In genomic region chr1:46342084-46342656, GRCh38 we compare ENCODE assay signal across 8 cellular contexts. TPM values are rescaled to one million over a fixed set of nuclear protein-coding genes. Genes with fewer than 3 reads are reported as not detected.
DNase-seq lines count a peak whose midpoint lies in the region; ATAC-seq and TF ChIP-seq lines count a peak whose summit lies in the region.

No MANE protein-coding gene starts in this region.

- peaks cover 5 to 6% of the 10 kb centered on the region in 2 donors for H3K4me1 ChIP-seq in breast epithelium
- no peaks in the 10 kb centered on the region for H3K4me1 ChIP-seq in neural progenitor cell

- no peaks in the 10 kb centered on the region for H4K20me1 ChIP-seq in neural progenitor cell (ENCODE audit: low read depth)

- H3K9me3 ChIP-seq in breast epithelium, result no peaks in the 10 kb centered on the region
- no peaks in the 10 kb centered on the region for H3K9me3 ChIP-seq in neural progenitor cell (ENCODE audit: low read depth)

- H3K27ac Mint-ChIP-seq in neural progenitor cell, result peak overlapping the region; percentile 87

- peaks cover 2% of the 10 kb centered on the region for H3K9me3 Mint-ChIP-seq in neural progenitor cell

- ATAC-seq in GM21367 (IDR thresholded peaks at IDR 0.05; ENCODE audit: unreplicated experiment), result no peak

- H3K4me3 ChIP-seq in LNCaP clone FGC (ENCODE audit: low read depth, low read length), result peak overlapping the region; percentile 67
- H3K4me3 ChIP-seq in breast epithelium, result peak overlapping the region in 1 of 3 donors; percentile 85
- no peak overlapping the region for H3K4me3 ChIP-seq in neural progenitor cell

- H3K36me3 Mint-ChIP-seq in neural progenitor cell, result peaks cover 11% of the 10 kb centered on the region

- H3K27me3 ChIP-seq in breast epithelium (no peaks in the 10 kb centered on the region), neural progenitor cell (no peaks in the 10 kb centered on the region)

- H3K4me1 Mint-ChIP-seq in neural progenitor cell, result peaks cover 29% of the 10 kb centered on the region

- H3K36me3 ChIP-seq in breast epithelium (peaks cover 3% of the 10 kb centered on the region), neural progenitor cell (no peaks in the 10 kb centered on the region)

- no peak for TF ChIP-seq POLR2A in breast epithelium (IDR thresholded peaks at IDR 0.05)

- H3K9ac ChIP-seq in neural progenitor cell, result no peak overlapping the region

- intact Hi-C loops in breast epithelium (cut with DNase I; ENCODE audit: low total_unique reads), result no loop called here
- intact Hi-C loops in posterior cingulate gyrus (cut with DNase I), result loop anchor here (5.0 kb wide), 1 partner anchor 50 kb away; the partner anchor contains the start of gene FAAH

- no peak overlapping the region for H2AFZ ChIP-seq in neural progenitor cell (replicated peaks)

- DNase-seq in DMS 273 (lab: John Stamatoyannopoulos, UW; ENCODE audit: unreplicated experiment) (peak; percentile 51), DMS 273 treated with DMSO at 0.1 percent for 48 hours (lab: John Stamatoyannopoulos, UW) (no peak), LNCaP clone FGC (ENCODE audit: low read depth) (no peak), breast epithelium (ENCODE audit: low spot score in 2 of 2) (no peak), neural progenitor cell (ENCODE audit: low spot score) (peak; percentile 15), posterior cingulate gyrus (no peak), SKM-1 treated with dmso at 0.1 percent for 144 hours (lab: John Stamatoyannopoulos, UW; ENCODE audit: unreplicated experiment) (no peak)

- no peaks in the 10 kb centered on the region for H3K79me2 ChIP-seq in neural progenitor cell (ENCODE audit: low read depth)

- H3K4me3 Mint-ChIP-seq in neural progenitor cell, result peak overlapping the region; percentile 100

- peaks cover 33% of the 10 kb centered on the region for H3F3A ChIP-seq in neural progenitor cell (ENCODE audit: low read depth)

- peaks cover 8% of the 10 kb centered on the region for H3K27me3 Mint-ChIP-seq in neural progenitor cell (ENCODE audit: insufficient read depth, low read depth)

- peak overlapping the region; percentile 98 to 99 for H3K27ac ChIP-seq in breast epithelium
- H3K27ac ChIP-seq in neural progenitor cell, result no peak overlapping the region

- no peak for TF ChIP-seq CTCF in LNCaP clone FGC (IDR thresholded peaks at IDR 0.05; ENCODE audit: control insufficient read depth, extremely low read depth, insufficient read depth)
- no peak for TF ChIP-seq CTCF in breast epithelium (IDR thresholded peaks at IDR 0.05)
- TF ChIP-seq CTCF in neural progenitor cell (IDR thresholded peaks at IDR 0.05), result peak; percentile 36

- H3K4me2 ChIP-seq in neural progenitor cell, result peak overlapping the region; percentile 80

RNA-seq across cellular contexts. Expression of gene NSUN4, which starts 1.6 kb away (rescaled TPM):
- total RNA-seq in breast epithelium (10 to 100 TPM; 17.1 to 26.8 (median 22.9) TPM), neural progenitor cell (ENCODE audit: low replicate concordance) (12.4 and 17.0 TPM in 2 replicates)

RNA-seq across cellular contexts. Expression of gene UQCRH, which starts 38.7 kb away (rescaled TPM):
- 100 to 1,000 TPM; 300 to 334 (median 301) TPM for total RNA-seq in breast epithelium
- 613 and 872 TPM in 2 replicates for total RNA-seq in neural progenitor cell (ENCODE audit: low replicate concordance)

RNA-seq across cellular contexts. Expression of gene LRRC41, which starts 38.8 kb away (rescaled TPM):
- total RNA-seq in breast epithelium (10 to 100 TPM; 60.0 to 85.5 (median 69.2) TPM), neural progenitor cell (ENCODE audit: low replicate concordance) (43.1 and 86.2 TPM in 2 replicates)

RNA-seq across cellular contexts. Expression of gene FAAH, which starts 51.9 kb away (rescaled TPM):
- total RNA-seq in breast epithelium (10 to 100 TPM; 18.1 to 58.7 (median 38.3) TPM), neural progenitor cell (ENCODE audit: low replicate concordance) (13.9 and 40.4 TPM in 2 replicates)

Comparison
In these comparisons a context has a peak if more than half of its experiments do, and no peak if none do; other contexts are left out.
1. DNase-seq: peak in DMS 273 (single experiment) and neural progenitor cell (single experiment); none in DMS 273 treated with DMSO at 0.1 percent for 48 hours (single experiment), LNCaP clone FGC (single experiment), breast epithelium (0 of 2), posterior cingulate gyrus (0 of 10) and SKM-1 treated with dmso at 0.1 percent for 144 hours (single experiment).